8 cellular contexts compared by ENCODE assay signal in the genomic region with DNA sequence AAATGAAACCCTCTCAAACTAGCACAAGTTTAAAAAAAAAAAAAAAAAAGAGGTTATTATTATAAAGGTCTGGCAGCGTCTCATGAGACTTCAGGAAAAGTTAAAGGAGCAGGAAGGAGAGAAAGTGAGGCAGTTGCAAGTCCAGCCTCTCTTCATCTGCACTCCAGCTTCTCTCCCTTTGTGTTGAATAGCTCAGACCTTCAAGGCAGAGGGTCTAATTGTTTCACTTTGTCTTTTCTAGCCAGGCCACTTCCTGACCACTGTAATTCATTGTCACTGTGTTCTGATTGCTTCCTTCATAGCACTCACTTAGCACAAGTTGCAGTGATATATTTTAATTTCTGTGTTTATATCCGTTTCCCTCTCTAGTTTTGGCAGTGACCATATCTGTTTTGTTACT.
DNase-seq lines count a peak whose midpoint lies in the region; ATAC-seq and TF ChIP-seq lines count a peak whose summit lies in the region.

No MANE protein-coding gene starts in this region.

- H3K36me3 ChIP-seq in A673 (ENCODE audit: insufficient read depth, low read length, poor library complexity, severe bottlenecking) (no peaks in the 10 kb centered on the region), Panc1 (ENCODE audit: control insufficient read depth, insufficient read depth, low read length) (no peaks in the 10 kb centered on the region; the same call in 1 of the 2 replicates), right atrium auricular region (no peaks in the 10 kb centered on the region)

- in situ Hi-C loops in Panc1 (cut with HindIII; ENCODE audit: low pct_unique_long_range_greater_than_20kb, low sequenced_read_pairs), result no loop called here

- H3K27ac ChIP-seq in A673 (ENCODE audit: low read depth, low read length, poor library complexity, severe bottlenecking), result no peak overlapping the region
- peak overlapping the region; percentile 100 for H3K27ac ChIP-seq in Panc1 (ENCODE audit: low read length)
- peak overlapping the region; percentile 36 to 59 for H3K27ac ChIP-seq in right atrium auricular region

- H3K9me3 ChIP-seq in A673 (ENCODE audit: low read depth, low read length, poor library complexity, severe bottlenecking) (no peaks in the 10 kb centered on the region), Panc1 (ENCODE audit: control insufficient read depth, insufficient read depth, low read depth, low read length) (peaks cover 6% of the 10 kb centered on the region; the same call in 1 of the 2 replicates), right atrium auricular region (no peaks in the 10 kb centered on the region)

- BruUV-seq in A673 (replicated peaks; lab: Mats Ljungman, UMichigan), result no TSS peak
- TSS peak; percentile 46 for BruUV-seq in Panc1 (replicated peaks; lab: Mats Ljungman, UMichigan)

- H3K27me3 ChIP-seq in A673 (replicated peaks; ENCODE audit: insufficient read depth, low read depth, low read length, poor library complexity), result no peaks in the 10 kb centered on the region
- no peaks in the 10 kb centered on the region for H3K27me3 ChIP-seq in Panc1 (ENCODE audit: control insufficient read depth, insufficient read depth, low read length)
- H3K27me3 ChIP-seq in right atrium auricular region, result no peaks in the 10 kb centered on the region

- no peak overlapping the region for H3K4me3 ChIP-seq in A673 (ENCODE audit: low read depth, low read length, poor library complexity, severe bottlenecking)
- H3K4me3 ChIP-seq in Panc1 (ENCODE audit: low read depth in 2 of 2, low read length in 2 of 2), result no peak overlapping the region; a peak in 1 of 4 replicates
- no peak overlapping the region for H3K4me3 ChIP-seq in right atrium auricular region

- CTCF ChIA-PET in A673 (lab: Charles Lee) (no interaction called here), Panc1 (lab: Charles Lee) (no interaction called here)

- no peak for TF ChIP-seq CTCF in A673 (conservative IDR thresholded peaks at IDR 0.05; ENCODE audit: low read depth, low read length)
- TF ChIP-seq CTCF in Panc1 (IDR thresholded peaks at IDR 0.05), result no peak
- no peak for TF ChIP-seq CTCF in right atrium auricular region (IDR thresholded peaks at IDR 0.05)

- H3K4me1 ChIP-seq in A673 (ENCODE audit: insufficient read depth, low read length, poor library complexity, severe bottlenecking) (peaks cover 6% of the 10 kb centered on the region), Panc1 (ENCODE audit: control insufficient read depth, insufficient read depth, low read length) (peaks cover 83% of the 10 kb centered on the region), right atrium auricular region (peaks cover 0 to 38% of the 10 kb centered on the region in 2 donors)

- intact Hi-C loops in A673 (cut with micrococcal nuclease; ENCODE audit: unreplicated experiment), result no loop called here
- intact Hi-C loops in Panc1 (cut with micrococcal nuclease; ENCODE audit: unreplicated experiment), result no loop called here

- ATAC-seq in GM21576 (IDR thresholded peaks at IDR 0.05; ENCODE audit: unreplicated experiment) (peak; percentile 52), Panc1 (no peak), GM21717 (IDR thresholded peaks at IDR 0.05; ENCODE audit: unreplicated experiment) (no peak)

- POLR2A ChIA-PET in A673 (lab: Charles Lee; ENCODE audit: low non-redundant PET) (no interaction called here), Panc1 (lab: Charles Lee) (interaction anchor here (0.6 to 1.2 kb wide), 3 partner anchors 17 to 450 kb away, joined by 3 to 8 read pairs (median 4); no protein-coding TSS in a partner anchor)

- DNase-seq in A673 (ENCODE audit: low spot score), result peak; percentile 4
- DNase-seq in Panc1 (ENCODE audit: low read depth, low spot score), result no peak
- DNase-seq in right atrium auricular region (ENCODE audit: low spot score), result no peak
- no peak for DNase-seq in SKM-1 treated with dmso at 0.1 percent for 144 hours (lab: John Stamatoyannopoulos, UW; ENCODE audit: unreplicated experiment)
- DNase-seq in NCI-H1417 treated with DMSO at 0.1 percent for 48 hours (lab: John Stamatoyannopoulos, UW), result no peak
- no peak for DNase-seq in NCI-H128 (lab: John Stamatoyannopoulos, UW; ENCODE audit: unreplicated experiment)
